8 cellular contexts compared by ENCODE assay signal in genomic region chr19:15222738-15223648, GRCh38. TPM values are rescaled to one million over a fixed set of nuclear protein-coding genes. Genes with fewer than 3 reads are reported as not detected.
DNase-seq lines count a peak whose midpoint lies in the region; ATAC-seq and TF ChIP-seq lines count a peak whose summit lies in the region.

No MANE protein-coding gene starts in this region.

- no peaks in the 10 kb centered on the region for H3F3A ChIP-seq in DOHH2 (ENCODE audit: control insufficient read depth, insufficient read depth)

- TF ChIP-seq EP300 in upper lobe of left lung (IDR thresholded peaks at IDR 0.05): no peak

- H3K27ac ChIP-seq in DOHH2 (ENCODE audit: low read depth, low read length) (no peak overlapping the region), left ventricle myocardium inferior (replicated peaks) (peak overlapping the region; percentile 85), upper lobe of left lung (peak overlapping the region in 2 of 4 donors; percentile 73 to 84)

- H4K20me1 ChIP-seq in DOHH2 (ENCODE audit: control insufficient read depth, insufficient read depth, low read depth, low read length): no peaks in the 10 kb centered on the region

- peak overlapping the region; percentile 94 for H3K4me2 ChIP-seq in DOHH2 (ENCODE audit: low read length)

- TF ChIP-seq CTCF in DOHH2 (IDR thresholded peaks at IDR 0.05; ENCODE audit: low read depth, low read length, poor library complexity, severe bottlenecking) (no peak), left ventricle myocardium inferior (IDR thresholded peaks at IDR 0.05; ENCODE audit: borderline replicate concordance) (no peak), upper lobe of left lung (IDR thresholded peaks at IDR 0.05) (no peak)

- peak; percentile 98 for DNase-seq in NCI-H146 (lab: John Stamatoyannopoulos, UW)
- DNase-seq in T-helper 2 cell: peak; percentile 29 to 90 (median 60)
- DNase-seq in amygdala (lab: John Stamatoyannopoulos, UW): peak; percentile 27 to 95 (median 84)
- peak; percentile 93 for DNase-seq in left ventricle myocardium inferior
- peak; percentile 76 to 99 (median 90) for DNase-seq in posterior cingulate gyrus
- peak; percentile 91 to 95 for DNase-seq in upper lobe of left lung

- ATAC-seq in HG02588 (IDR thresholded peaks at IDR 0.05; ENCODE audit: unreplicated experiment): peak; percentile 71
- peak; percentile 92 to 97 for ATAC-seq in upper lobe of left lung (ENCODE audit: low FRiP score in 2 of 2)

- no peak for TF ChIP-seq POLR2A in upper lobe of left lung (IDR thresholded peaks at IDR 0.05)

- H3K4me3 ChIP-seq in DOHH2 (ENCODE audit: low read length): peak overlapping the region; percentile 76
- peak overlapping the region; percentile 82 for H3K4me3 ChIP-seq in left ventricle myocardium inferior
- peak overlapping the region; percentile 34 to 73 (median 57) for H3K4me3 ChIP-seq in upper lobe of left lung

- H3K4me1 ChIP-seq in DOHH2 (ENCODE audit: control insufficient read depth, low read length) (peaks cover 14% of the 10 kb centered on the region), left ventricle myocardium inferior (peaks cover 24% of the 10 kb centered on the region), upper lobe of left lung (peaks cover 11 to 16% (median 14%) of the 10 kb centered on the region in 4 donors)

- H3K79me2 ChIP-seq in DOHH2 (ENCODE audit: control insufficient read depth, low read length): no peaks in the 10 kb centered on the region

- no peaks in the 10 kb centered on the region for H3K9me2 ChIP-seq in DOHH2 (replicated peaks; ENCODE audit: control insufficient read depth, low read length)

- no peaks in the 10 kb centered on the region for H3K27me3 ChIP-seq in DOHH2 (ENCODE audit: control insufficient read depth, low read length)
- no peaks in the 10 kb centered on the region for H3K27me3 ChIP-seq in left ventricle myocardium inferior (ENCODE audit: low read depth)
- H3K27me3 ChIP-seq in upper lobe of left lung: no peaks in the 10 kb centered on the region

- no peaks in the 10 kb centered on the region for H3K9me3 ChIP-seq in DOHH2 (ENCODE audit: control insufficient read depth, insufficient read depth, low read length)
- no peaks in the 10 kb centered on the region for H3K9me3 ChIP-seq in left ventricle myocardium inferior (replicated peaks)
- no peaks in the 10 kb centered on the region for H3K9me3 ChIP-seq in upper lobe of left lung

- 2 to 3% methylated on average over 39 to 45 of the region's 48 CpGs for WGBS in upper lobe of left lung, 2 donors

- intact Hi-C loops in left ventricle myocardium inferior (cut with micrococcal nuclease) (no loop called here), posterior cingulate gyrus (cut with DNase I) (no loop called here)

- H3K36me3 ChIP-seq in DOHH2 (ENCODE audit: control insufficient read depth, low read length) (no peaks in the 10 kb centered on the region), left ventricle myocardium inferior (no peaks in the 10 kb centered on the region), upper lobe of left lung (no peaks in the 10 kb centered on the region)

RNA-seq across cellular contexts. Expression of gene EPHX3, which starts 9.3 kb away (rescaled TPM):
- not detected for total RNA-seq in left ventricle myocardium inferior
- total RNA-seq in upper lobe of left lung: 1 to 10 TPM; 2.0 to 4.8 (median 2.3) TPM

RNA-seq across cellular contexts. Expression of gene NOTCH3, which starts 22.2 kb away (rescaled TPM):
- 21.7 TPM for total RNA-seq in left ventricle myocardium inferior
- total RNA-seq in upper lobe of left lung: 10 to 100 TPM; 23.9 to 56.6 (median 43.1) TPM
